Comparison of ENCODE assay signal across 1 cellular context in genomic region chr19:56839665-56840451, GRCh38.
TF ChIP-seq lines count a peak whose summit lies in the region.

No MANE protein-coding gene starts in this region.

TF ChIP-seq in endothelial cell of umbilical vein, 7 proteins besides CTCF, POLR2A, EP300 and RAD21:
- TF ChIP-seq EZH2 (IDR thresholded peaks at IDR 0.05; ENCODE audit: borderline replicate concordance, low read depth, low read length, severe bottlenecking) (no peak), MYC (IDR thresholded peaks at IDR 0.05; ENCODE audit: low read depth, low read length) (no peak), POLR2AphosphoS5 (IDR thresholded peaks at IDR 0.05; ENCODE audit: insufficient read depth, low read depth, low read length) (no peak), JUN (IDR thresholded peaks at IDR 0.05; ENCODE audit: borderline replicate concordance, insufficient read depth, insufficient read length, low read depth) (no peak), GATA2 (IDR thresholded peaks at IDR 0.05; ENCODE audit: insufficient read depth, insufficient read length, low read depth, low read length) (no peak), MAX (IDR thresholded peaks at IDR 0.05; ENCODE audit: insufficient read depth, insufficient read length) (no peak), FOS (IDR thresholded peaks at IDR 0.05; ENCODE audit: borderline replicate concordance, insufficient read depth, low read length) (no peak)
TF ChIP-seq in endothelial cell of umbilical vein: peak in this region for 0.
